6 cellular contexts compared by ENCODE assay signal in the genomic region with DNA sequence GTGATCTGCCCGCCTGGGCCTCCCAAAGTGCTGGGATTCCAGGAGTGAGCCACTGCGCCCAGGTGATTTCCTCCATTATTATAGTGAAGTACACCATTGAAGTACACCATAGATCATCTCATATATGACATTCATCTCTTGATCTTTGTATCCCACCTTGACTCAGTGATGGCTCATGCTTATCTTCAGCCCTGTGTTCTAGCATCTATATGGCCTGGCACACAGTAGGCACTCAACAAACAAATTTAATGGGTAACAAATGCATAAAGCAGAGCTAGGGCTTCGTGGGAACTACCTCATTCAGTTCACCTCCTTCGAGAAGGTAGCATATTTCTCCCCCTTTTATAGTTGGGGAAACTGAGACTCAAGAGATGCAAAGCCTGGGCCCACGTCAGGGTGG. TPM values are rescaled to one million over a fixed set of nuclear protein-coding genes. Genes with fewer than 3 reads are reported as not detected.
DNase-seq lines count a peak whose midpoint lies in the region; ATAC-seq and TF ChIP-seq lines count a peak whose summit lies in the region.

No MANE protein-coding gene starts in this region.

- in situ Hi-C loops in astrocyte of the cerebellum (cut with HindIII; ENCODE audit: low sequenced_read_pairs), result no loop called here

- ATAC-seq in GM21390 (IDR thresholded peaks at IDR 0.05; ENCODE audit: unreplicated experiment) (no peak), HG03469 (IDR thresholded peaks at IDR 0.05; ENCODE audit: unreplicated experiment) (no peak)

- H3K4me1 ChIP-seq in neuron (ENCODE audit: insufficient read depth, low read length), result peaks cover 26% of the 10 kb centered on the region

- H3K27me3 ChIP-seq in H7 (ENCODE audit: control insufficient read depth, insufficient read depth, low read length) (peaks cover 20% of the 10 kb centered on the region; the same call in 1 of the 2 replicates), neuron (ENCODE audit: insufficient read depth, low read length) (no peaks in the 10 kb centered on the region)

- no peak for TF ChIP-seq CTCF in astrocyte of the cerebellum (IDR thresholded peaks at IDR 0.05; ENCODE audit: low read depth, low read length, missing control alignments)

- H3K4me3 ChIP-seq in H7 (ENCODE audit: insufficient read depth, low read depth, low read length) (peak overlapping the region; percentile 60), astrocyte of the cerebellum (ENCODE audit: low read depth, low read length) (peak overlapping the region; percentile 64), neuron (ENCODE audit: low read length) (peak overlapping the region; percentile 56)

- H2AFZ ChIP-seq in neuron (ENCODE audit: low read depth, low read length), result no peak overlapping the region

- no peaks in the 10 kb centered on the region for H3K9me3 ChIP-seq in neuron (ENCODE audit: low read length)

- DNase-seq in H7, result no peak
- no peak for DNase-seq in astrocyte of the cerebellum (ENCODE audit: low read depth)
- DNase-seq in stimulated activated CD4-positive, alpha-beta T cell treated with anti-CD3 and anti-CD28 coated beads, Interleukin-2, amount 100 ng/mL, for 48 hours, result no peak

- H3K36me3 ChIP-seq in H7 (replicated peaks; ENCODE audit: control insufficient read depth, insufficient read depth, low read length), result no peaks in the 10 kb centered on the region
- H3K36me3 ChIP-seq in neuron (ENCODE audit: insufficient read depth, low read length), result peaks cover 22% of the 10 kb centered on the region

RNA-seq across cellular contexts. Expression of gene ENKD1, which starts 1.0 kb away (rescaled TPM):
- total RNA-seq in H7 (2014; rRNA removed; shearing (Covaris generic)), result 7.0 and 12.3 TPM in 2 replicates

RNA-seq across cellular contexts. Expression of gene C16orf86, which starts 1.0 kb away (rescaled TPM):
- 8.5 and 9.0 TPM in 2 replicates for total RNA-seq in H7 (2014; rRNA removed; shearing (Covaris generic))

RNA-seq across cellular contexts. Expression of gene PARD6A, which starts 4.8 kb away (rescaled TPM):
- 5.5 and 6.8 TPM in 2 replicates for total RNA-seq in H7 (2014; rRNA removed; shearing (Covaris generic))

RNA-seq across cellular contexts. Expression of gene ACD, which starts 5.5 kb away (rescaled TPM):
- total RNA-seq in H7 (2014; rRNA removed; shearing (Covaris generic)), result 44.9 and 52.2 TPM in 2 replicates

RNA-seq across cellular contexts. Expression of gene CARMIL2, which starts 20.7 kb away (rescaled TPM):
- total RNA-seq in H7 (2014; rRNA removed; shearing (Covaris generic)), result 3.6 and 6.4 TPM in 2 replicates
